ENCODE assay signal across 1 cellular context in genomic region chr10:10910634-10911033, GRCh38.
TF ChIP-seq lines count a peak whose summit lies in the region.

No MANE protein-coding gene starts in this region.

TF ChIP-seq in SK-N-SH treated with all-trans-retinoic acid at 6 μM for 48 hours, 23 proteins besides CTCF, POLR2A, EP300 and RAD21 (continued from another document):
- TF ChIP-seq PATZ1 (CRISPR knock-in tag; IDR thresholded peaks at IDR 0.05; ENCODE audit: borderline replicate concordance) (no peak), TSHZ2 (CRISPR knock-in tag; IDR thresholded peaks at IDR 0.05) (no peak), ZC3H10 (CRISPR knock-in tag; IDR thresholded peaks at IDR 0.05) (no peak)
